ENCODE assay signal across 8 cellular contexts in genomic region chr3:183555541-183556081, GRCh38. TPM values are rescaled to one million over a fixed set of nuclear protein-coding genes. Genes with fewer than 3 reads are reported as not detected.
DNase-seq lines count a peak whose midpoint lies in the region; ATAC-seq, FAIRE-seq and TF ChIP-seq lines count a peak whose summit lies in the region.

A gene with protein sequence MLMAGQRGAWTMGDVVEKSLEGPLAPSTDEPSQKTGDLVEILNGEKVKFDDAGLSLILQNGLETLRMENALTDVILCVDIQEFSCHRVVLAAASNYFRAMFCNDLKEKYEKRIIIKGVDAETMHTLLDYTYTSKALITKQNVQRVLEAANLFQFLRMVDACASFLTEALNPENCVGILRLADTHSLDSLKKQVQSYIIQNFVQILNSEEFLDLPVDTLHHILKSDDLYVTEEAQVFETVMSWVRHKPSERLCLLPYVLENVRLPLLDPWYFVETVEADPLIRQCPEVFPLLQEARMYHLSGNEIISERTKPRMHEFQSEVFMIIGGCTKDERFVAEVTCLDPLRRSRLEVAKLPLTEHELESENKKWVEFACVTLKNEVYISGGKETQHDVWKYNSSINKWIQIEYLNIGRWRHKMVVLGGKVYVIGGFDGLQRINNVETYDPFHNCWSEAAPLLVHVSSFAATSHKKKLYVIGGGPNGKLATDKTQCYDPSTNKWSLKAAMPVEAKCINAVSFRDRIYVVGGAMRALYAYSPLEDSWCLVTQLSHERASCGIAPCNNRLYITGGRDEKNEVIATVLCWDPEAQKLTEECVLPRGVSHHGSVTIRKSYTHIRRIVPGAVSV (minus strand): TSS chr3:183555706. CDS start chr3:183555653, 53 bp downstream.

- H3K27ac ChIP-seq in colonic mucosa (peak within 1 kb of the TSS; percentile 41), gastrocnemius medialis (peak within 1 kb of the TSS; percentile 37 to 64 (median 56))

- TF ChIP-seq POLR2A in GM19099 (IDR thresholded peaks at IDR 0.05; ENCODE audit: extremely low read depth, insufficient read length, low read depth) (peak; percentile 19), gastrocnemius medialis (IDR thresholded peaks at IDR 0.05) (peak; percentile 9 to 20)

- intact Hi-C loops in colonic mucosa (cut with DNase I) (no loop called here), gastrocnemius medialis (cut with DNase I; ENCODE audit: low total_unique reads) (no loop called here)

- H3K4me3 ChIP-seq in colonic mucosa = peak within 1 kb of the TSS; percentile 23
- peak within 1 kb of the TSS in 1 of 4 donors; percentile 16 for H3K4me3 ChIP-seq in gastrocnemius medialis

- no peaks in the 10 kb centered on the region for H3K36me3 Mint-ChIP-seq in WTC11

- in situ Hi-C loops in gastrocnemius medialis (cut with MboI; ENCODE audit: low sequenced_read_pairs in 4 of 4) = no loop called here

- CTCF ChIA-PET in WTC11 (lab: Charles Lee) = no interaction called here

- H3K27ac Mint-ChIP-seq in WTC11 = 0 out of 2 replicates have a peak within 1 kb of the TSS, but pooled peaks have one; percentile 50

- H3K9me3 Mint-ChIP-seq in WTC11 = no peaks in the 10 kb centered on the region

- H3K4me3 Mint-ChIP-seq in WTC11 = no peak within 1 kb of the TSS

- POLR2A ChIA-PET in WTC11 (lab: Charles Lee) = no interaction called here

- TF ChIP-seq CTCF in WTC11 (IDR thresholded peaks at IDR 0.05) = no peak
- TF ChIP-seq CTCF in colonic mucosa (IDR thresholded peaks at IDR 0.05) = no peak
- TF ChIP-seq CTCF in gastrocnemius medialis (IDR thresholded peaks at IDR 0.05 in 4 of 5, conservative IDR thresholded peaks at IDR 0.05 in 1 of 5) = no peak

- peaks cover 23% of the 10 kb centered on the region for H3K4me1 Mint-ChIP-seq in WTC11

- H3K27me3 Mint-ChIP-seq in WTC11 (ENCODE audit: low read depth) = no peaks in the 10 kb centered on the region

- DNase-seq in WTC11 (ENCODE audit: low spot score) = no peak
- DNase-seq in colonic mucosa = peak; percentile 43
- DNase-seq in gastrocnemius medialis = no peak
- no peak for DNase-seq in epidermal melanocyte (ENCODE audit: insufficient read length, low spot score)
- DNase-seq in AG08396 (ENCODE audit: low spot score) = no peak
- DNase-seq in frontal cortex (ENCODE audit: low spot score in 2 of 2) = no peak

- ATAC-seq in HG03196 (IDR thresholded peaks at IDR 0.05; ENCODE audit: unreplicated experiment) = peak; percentile 89
- peak; percentile 20; the same call in 1 of the 2 replicates for ATAC-seq in WTC11
- ATAC-seq in gastrocnemius medialis = peak in 1 of 2 donors; percentile 64

- H3K27me3 ChIP-seq in colonic mucosa (no peaks in the 10 kb centered on the region), gastrocnemius medialis (no peaks in the 10 kb centered on the region)

- H3K36me3 ChIP-seq in colonic mucosa (no peaks in the 10 kb centered on the region), gastrocnemius medialis (no peaks in the 10 kb centered on the region)

- no peak for FAIRE-seq in frontal cortex (lab: Jason Lieb, UNC)

- no peaks in the 10 kb centered on the region for H3K4me1 ChIP-seq in colonic mucosa
- peaks cover 4 to 11% of the 10 kb centered on the region in 2 donors for H3K4me1 ChIP-seq in gastrocnemius medialis

- peak within 1 kb of the TSS; percentile 16 to 38 for H3K9ac ChIP-seq in colonic mucosa (ENCODE audit: low read depth in 2 of 2, low read length in 2 of 2)

- H3K9me3 ChIP-seq in colonic mucosa (no peaks in the 10 kb centered on the region), gastrocnemius medialis (no peaks in the 10 kb centered on the region)

TF ChIP-seq in WTC11, 78 proteins besides CTCF, POLR2A, EP300 and RAD21:
- TF ChIP-seq CDX4 (CRISPR knock-in tag; IDR thresholded peaks at IDR 0.05; ENCODE audit: borderline replicate concordance) = no peak
- TF ChIP-seq, protein P1, sequence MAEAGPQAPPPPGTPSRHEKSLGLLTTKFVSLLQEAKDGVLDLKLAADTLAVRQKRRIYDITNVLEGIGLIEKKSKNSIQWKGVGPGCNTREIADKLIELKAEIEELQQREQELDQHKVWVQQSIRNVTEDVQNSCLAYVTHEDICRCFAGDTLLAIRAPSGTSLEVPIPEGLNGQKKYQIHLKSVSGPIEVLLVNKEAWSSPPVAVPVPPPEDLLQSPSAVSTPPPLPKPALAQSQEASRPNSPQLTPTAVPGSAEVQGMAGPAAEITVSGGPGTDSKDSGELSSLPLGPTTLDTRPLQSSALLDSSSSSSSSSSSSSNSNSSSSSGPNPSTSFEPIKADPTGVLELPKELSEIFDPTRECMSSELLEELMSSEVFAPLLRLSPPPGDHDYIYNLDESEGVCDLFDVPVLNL (CRISPR knock-in tag; IDR thresholded peaks at IDR 0.05; ENCODE audit: borderline replicate concordance, low read depth) = no peak
- no peak for TF ChIP-seq ZBTB43 (CRISPR knock-in tag; IDR thresholded peaks at IDR 0.05)
- no peak for TF ChIP-seq ZNF416 (CRISPR knock-in tag; IDR thresholded peaks at IDR 0.05)
- TF ChIP-seq PRRX2 (CRISPR knock-in tag; IDR thresholded peaks at IDR 0.05) = no peak
- TF ChIP-seq ETV6 (CRISPR knock-in tag; IDR thresholded peaks at IDR 0.05) = no peak
TF ChIP-seq in WTC11: peak in this region for 0.

RNA-seq across cellular contexts. Expression of the gene that starts here (rescaled TPM):
- total RNA-seq in WTC11 (2021) (0.11 to 0.23 TPM (median 0.18 TPM) in 3 replicates), colonic mucosa (1 to 10 TPM; 2.0 to 2.1 TPM), gastrocnemius medialis (under 1 TPM; 0.15 to 0.31 (median 0.30) TPM), frontal cortex (0.41 TPM)

Comparison
In these comparisons a context has a peak if more than half of its experiments do, and no peak if none do; other contexts are left out.
1. Peak in ATAC-seq in WTC11; RNA of the gene not detected or under 1 TPM.